ENCODE assay signal across 14 cellular contexts in genomic region chr13:75703768-75704167, GRCh38.
DNase-seq lines count a peak whose midpoint lies in the region; ATAC-seq and TF ChIP-seq lines count a peak whose summit lies in the region.
"Had no signal": no experiment of that assay in that cellular context is flagged by ENCODE, and none has a peak within 500 bp of the region (broad histone marks: within the 10 kb centered on the region; RNA-seq: fewer than 3 reads in every experiment).

No MANE protein-coding gene starts in this region.

- H3K36me3 ChIP-seq in ACC112 (ENCODE audit: insufficient read depth, low read length) = peaks cover 3% of the 10 kb centered on the region
- H3K36me3 ChIP-seq in PC-3 (ENCODE audit: low read depth, low read length) = no peaks in the 10 kb centered on the region; the same call in 1 of the 2 replicates

- no peak for ATAC-seq in PC-3

- peak overlapping the region; percentile 78 for H3K4me2 ChIP-seq in PC-3 (ENCODE audit: low read length)

- peak overlapping the region; percentile 98 for H3K9ac ChIP-seq in PC-3 (ENCODE audit: low read length)

- CTCF ChIA-PET in PC-3 (lab: Charles Lee) = no interaction called here

- intact Hi-C loops in PC-3 (cut with micrococcal nuclease) = loop anchor here (2.0 kb wide), 2 partner anchors 13 to 69 kb away; no protein-coding TSS in a partner anchor

- H3K9me2 ChIP-seq in PC-3 (replicated peaks; ENCODE audit: low read length) = no peaks in the 10 kb centered on the region

- H3K27ac Mint-ChIP-seq in osteocyte (ENCODE audit: unreplicated experiment) (peak overlapping the region; percentile 38), mesothelial cell of epicardium (no peak overlapping the region)
- H3K27ac Mint-ChIP-seq: CD14-positive monocyte had no signal

- H3K9me3 Mint-ChIP-seq in osteocyte (ENCODE audit: unreplicated experiment) (peaks cover 4% of the 10 kb centered on the region), mesothelial cell of epicardium (peaks cover 12% of the 10 kb centered on the region)

- H3K27me3 ChIP-seq in ACC112 (ENCODE audit: insufficient read depth, low read length) = no peaks in the 10 kb centered on the region
- H3K27me3 ChIP-seq in PC-3 (ENCODE audit: low read length) = no peaks in the 10 kb centered on the region

- H3K27me3 Mint-ChIP-seq in osteocyte (ENCODE audit: unreplicated experiment) = no peaks in the 10 kb centered on the region
- no peaks in the 10 kb centered on the region for H3K27me3 Mint-ChIP-seq in mesothelial cell of epicardium (ENCODE audit: low read depth)

- H3K4me1 Mint-ChIP-seq in osteocyte (ENCODE audit: unreplicated experiment) (peaks cover 53% of the 10 kb centered on the region), mesothelial cell of epicardium (peaks cover 13% of the 10 kb centered on the region)

- H3K4me3 Mint-ChIP-seq in osteocyte (ENCODE audit: unreplicated experiment) (no peak overlapping the region), mesothelial cell of epicardium (no peak overlapping the region)
- H3K4me3 Mint-ChIP-seq: CD14-positive monocyte had no signal

- H3K36me3 Mint-ChIP-seq in osteocyte (ENCODE audit: unreplicated experiment) (peaks cover 10% of the 10 kb centered on the region), mesothelial cell of epicardium (peaks cover 17% of the 10 kb centered on the region)

- no peak overlapping the region for H2AFZ ChIP-seq in ACC112 (ENCODE audit: low read length, unreplicated experiment)
- no peak overlapping the region for H2AFZ ChIP-seq in PC-3 (ENCODE audit: low read length)

- H3F3A ChIP-seq in PC-3 (ENCODE audit: low read length, unreplicated experiment) = peaks cover 7% of the 10 kb centered on the region

- H3K27ac ChIP-seq in ACC112 (ENCODE audit: low read depth, low read length) = peak overlapping the region; percentile 83
- H3K27ac ChIP-seq in PC-3 (ENCODE audit: low read length) = peak overlapping the region; percentile 100
- H3K27ac ChIP-seq in epithelial cell of prostate = peak overlapping the region; percentile 96

- H3K4me1 ChIP-seq in ACC112 (ENCODE audit: control insufficient read depth, insufficient read depth, low read length, unreplicated experiment) (peaks cover 43% of the 10 kb centered on the region), PC-3 (ENCODE audit: insufficient read depth, low read length) (peaks cover 34% of the 10 kb centered on the region)

- no peaks in the 10 kb centered on the region for H3K9me3 ChIP-seq in PC-3 (ENCODE audit: low read length)

- TF ChIP-seq CTCF in PC-3 (conservative IDR thresholded peaks at IDR 0.05; ENCODE audit: low read depth, low read length) = no peak
- no peak for TF ChIP-seq CTCF in osteocyte (IDR thresholded peaks at IDR 0.05)
- TF ChIP-seq CTCF in mesothelial cell of epicardium (IDR thresholded peaks at IDR 0.05; ENCODE audit: unreplicated experiment) = no peak

- no peaks in the 10 kb centered on the region for H4K20me1 ChIP-seq in PC-3 (ENCODE audit: low read length)

- DNase-seq in PC-3 = no peak
- DNase-seq in epithelial cell of prostate (ENCODE audit: low read depth, low spot score) = no peak
- DNase-seq in osteocyte (ENCODE audit: extremely low spot score, unreplicated experiment) = no peak
- DNase-seq in OCI-M2 (lab: John Stamatoyannopoulos, UW; ENCODE audit: unreplicated experiment) = no peak
- no peak for DNase-seq in epidermal melanocyte (ENCODE audit: insufficient read length, low spot score)
- no peak for DNase-seq in mesothelial cell of epicardium (ENCODE audit: low spot score in 2 of 2, unreplicated experiment in 2 of 2)
- DNase-seq: DMS153, KBM-7, NCI-H1417 treated with DMSO at 0.1 percent for 48 hours, NCI-H2029, NCI-H2171, NCI-H446 had no signal

- H3K79me2 ChIP-seq in ACC112 (ENCODE audit: control insufficient read depth, insufficient read depth, low read length, unreplicated experiment) = peaks cover 66% of the 10 kb centered on the region
- peaks cover 64% of the 10 kb centered on the region for H3K79me2 ChIP-seq in PC-3 (ENCODE audit: low read length)

- POLR2A ChIA-PET in PC-3 (lab: Charles Lee; ENCODE audit: unreplicated experiment) = no interaction called here

- H3K4me3 ChIP-seq in ACC112 (ENCODE audit: low read depth, low read length) = no peak overlapping the region
- no peak overlapping the region for H3K4me3 ChIP-seq in PC-3 (ENCODE audit: low read length)

- no TSS peak for BruUV-seq in PC-3 (replicated peaks; lab: Mats Ljungman, UMichigan)
